ENCODE assay signal across 8 cellular contexts in the genomic region with DNA sequence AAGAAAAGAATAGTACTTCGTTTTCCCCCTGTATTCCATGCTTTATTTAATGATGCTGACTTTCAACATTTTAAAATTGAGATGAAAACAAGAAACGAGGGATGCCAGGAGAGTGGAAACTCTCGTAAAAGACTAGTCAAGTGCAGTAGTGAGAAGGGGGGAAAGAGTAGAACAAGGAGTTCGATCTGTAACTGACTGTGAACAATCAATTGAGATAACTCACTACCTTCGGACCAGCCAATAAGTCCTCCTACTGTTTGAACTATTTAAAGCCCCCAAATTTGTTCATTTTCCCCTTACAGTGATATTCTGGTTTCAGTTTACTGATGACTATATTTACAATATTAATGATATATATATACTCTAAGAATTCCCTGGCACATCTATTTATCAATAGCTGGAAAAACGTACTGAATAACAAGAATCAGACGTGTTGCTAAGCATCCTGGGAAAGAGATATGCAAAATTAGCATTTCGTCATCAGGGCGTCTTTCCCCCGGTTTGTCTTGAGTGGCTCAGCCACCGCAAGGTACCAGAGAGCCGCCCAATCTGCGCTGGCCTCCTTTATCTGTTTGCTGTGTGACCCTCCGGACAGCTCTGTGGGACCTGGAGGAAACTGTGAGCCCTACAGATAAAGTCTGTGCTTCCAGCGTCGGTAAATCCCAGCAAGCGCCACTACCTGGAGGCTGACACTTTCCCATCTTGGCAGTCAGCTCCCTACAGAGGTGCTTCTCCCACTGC. TPM values are rescaled to one million over a fixed set of nuclear protein-coding genes. Genes with fewer than 3 reads are reported as not detected.
DNase-seq lines count a peak whose midpoint lies in the region; ATAC-seq and TF ChIP-seq lines count a peak whose summit lies in the region.

No MANE protein-coding gene starts in this region.

- H3K27ac Mint-ChIP-seq in endothelial cell (ENCODE audit: unreplicated experiment) = peak overlapping the region; percentile 94

- TF ChIP-seq CTCF in endothelial cell (IDR thresholded peaks at IDR 0.05; ENCODE audit: unreplicated experiment) = no peak

- ATAC-seq in GM21390 (IDR thresholded peaks at IDR 0.05; ENCODE audit: unreplicated experiment) = peak; percentile 91

- in situ Hi-C loops in Caki2 (cut with HindIII; ENCODE audit: low pct_unique_long_range_greater_than_20kb, low sequenced_read_pairs) = no loop called here

- peaks cover 18% of the 10 kb centered on the region for H3K4me1 Mint-ChIP-seq in endothelial cell (ENCODE audit: unreplicated experiment)

- DNase-seq in Caki2 (ENCODE audit: low read depth) = peak; percentile 86
- peak in 75 of 76 experiments; percentile 18 to 91 (median 75) for DNase-seq in HUDEP-2 (lab: John Stamatoyannopoulos, UW; ENCODE audit: unreplicated experiment in 76 of 76)
- DNase-seq in NOMO-1 treated with dmso at 0.1 percent for 144 hours (lab: John Stamatoyannopoulos, UW; ENCODE audit: unreplicated experiment) = peak; percentile 7
- DNase-seq in activated CD8-positive, alpha-beta memory T cell treated with anti-CD3 and anti-CD28 coated beads, Interleukin-2, amount 50 U/mL, for 24 hours (ENCODE audit: extremely low read depth) = peak; percentile 66
- DNase-seq in endothelial cell (ENCODE audit: low spot score) = peak; percentile 71
- DNase-seq in midbrain (lab: John Stamatoyannopoulos, UW) = peak; percentile 87
- DNase-seq in stimulated activated CD8-positive, alpha-beta memory T cell treated with anti-CD3 and anti-CD28 coated beads, Interleukin-2, amount 100 ng/mL, for 1 hour (ENCODE audit: low read depth in 2 of 2) = peak; percentile 59

- peak overlapping the region; percentile 89 for H3K4me3 Mint-ChIP-seq in endothelial cell (ENCODE audit: unreplicated experiment)

- H3K27me3 Mint-ChIP-seq in endothelial cell (ENCODE audit: unreplicated experiment) = peaks cover 7% of the 10 kb centered on the region

- no peaks in the 10 kb centered on the region for H3K9me3 Mint-ChIP-seq in endothelial cell (ENCODE audit: unreplicated experiment)

- H3K36me3 Mint-ChIP-seq in endothelial cell (ENCODE audit: low read depth, unreplicated experiment) = peaks cover 3% of the 10 kb centered on the region

RNA-seq across cellular contexts. Expression of a gene that starts 41.1 kb away (rescaled TPM):
- 273 and 284 TPM in 2 replicates for total RNA-seq in Caki2 (2014; rRNA removed; shearing (Covaris generic); ENCODE audit: low replicate concordance)
- 266 TPM for total RNA-seq in endothelial cell (ENCODE audit: unreplicated experiment)

Comparison
In these comparisons a context has a peak if more than half of its experiments do, and no peak if none do; other contexts are left out.
1. Peak in every context shown above with its lines: DNase-seq and ATAC-seq.
2. DNase-seq: peak in every context shown above with its lines; median percentile 87 in midbrain; 86 in Caki2; 75 in HUDEP-2; 71 in endothelial cell; 66 in activated CD8-positive, alpha-beta memory T cell treated with anti-CD3 and anti-CD28 coated beads, Interleukin-2, amount 50 U/mL, for 24 hours; 59 in stimulated activated CD8-positive, alpha-beta memory T cell treated with anti-CD3 and anti-CD28 coated beads, Interleukin-2, amount 100 ng/mL, for 1 hour; 7 in NOMO-1 treated with dmso at 0.1 percent for 144 hours.